In the genomic region with DNA sequence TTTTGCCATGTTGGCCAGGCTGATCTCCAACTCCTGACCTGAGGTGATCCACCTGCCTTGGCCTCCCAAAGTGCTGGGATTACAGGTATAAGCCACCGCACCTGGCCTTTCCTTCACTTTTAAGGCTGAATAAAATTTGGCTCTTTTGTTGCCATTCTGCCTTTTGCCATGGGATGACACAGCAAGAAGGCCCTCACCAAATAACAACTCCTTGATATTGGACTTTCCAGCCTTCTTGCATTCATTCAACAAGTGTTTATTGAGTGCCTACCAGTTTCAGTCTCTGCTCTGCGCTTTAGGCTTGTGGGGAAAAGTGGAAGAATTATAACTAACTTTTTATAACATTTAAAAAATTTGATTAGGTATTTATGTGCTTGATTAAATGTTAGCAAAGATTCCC, we compare ENCODE assay signal across 14 cellular contexts. TPM values are rescaled to one million over a fixed set of nuclear protein-coding genes. Genes with fewer than 3 reads are reported as not detected.
DNase-seq lines count a peak whose midpoint lies in the region; ATAC-seq and TF ChIP-seq lines count a peak whose summit lies in the region.
"Had no signal": no experiment of that assay in that cellular context is flagged by ENCODE, and none has a peak within 500 bp of the region (broad histone marks: within the 10 kb centered on the region; RNA-seq: fewer than 3 reads in every experiment).

No MANE protein-coding gene starts in this region.

- TF ChIP-seq CTCF in 22Rv1 (IDR thresholded peaks at IDR 0.05) (no peak), C4-2B (conservative IDR thresholded peaks at IDR 0.05) (no peak), nephron progenitor cell (IDR thresholded peaks at IDR 0.05) (no peak)

- peak overlapping the region; percentile 98 for H3K4me3 Mint-ChIP-seq in activated T-helper 1 cell treated with anti-CD3 and anti-CD28 coated beads, Interleukin-12 subunit alpha, Interleukin-12 subunit beta, Interleukin-2, Interleukin-4 antibody, amounts not matched to agents 30 ng/mL and 10 ng/mL and 1 ng/mL, durations not matched to agents 14 hours and 24 hours and 36 hours
- H3K4me3 Mint-ChIP-seq in nephron progenitor cell: peak overlapping the region; percentile 97
- H3K4me3 Mint-ChIP-seq: CD14-positive monocyte had no signal

- no peaks in the 10 kb centered on the region for H3K27me3 Mint-ChIP-seq in activated T-helper 1 cell treated with anti-CD3 and anti-CD28 coated beads, Interleukin-12 subunit alpha, Interleukin-12 subunit beta, Interleukin-2, Interleukin-4 antibody, amounts not matched to agents 30 ng/mL and 10 ng/mL and 1 ng/mL, durations not matched to agents 14 hours and 24 hours and 36 hours (ENCODE audit: insufficient read depth)
- H3K27me3 Mint-ChIP-seq in nephron progenitor cell (ENCODE audit: low read depth, poor library complexity): peaks cover 10% of the 10 kb centered on the region
- H3K27me3 Mint-ChIP-seq: CD4-positive, alpha-beta memory T cell; IgD-negative memory B cell had no signal

- H3K27ac ChIP-seq in 22Rv1 (peak overlapping the region; percentile 96), C4-2B (peak overlapping the region; percentile 98)
- H3K27ac ChIP-seq: A549 had no signal

- no peak for ATAC-seq in HG02763 (IDR thresholded peaks at IDR 0.05; ENCODE audit: unreplicated experiment)
- ATAC-seq: A549 had no signal

- no peak for DNase-seq in activated T-helper 1 cell treated with anti-CD3 and anti-CD28 coated beads, Interleukin-12 subunit alpha, Interleukin-12 subunit beta, Interleukin-2, Interleukin-4 antibody, amounts not matched to agents 30 ng/mL and 10 ng/mL and 1 ng/mL, durations not matched to agents 14 hours and 24 hours and 36 hours (ENCODE audit: low spot score)
- no peak for DNase-seq in nephron progenitor cell
- no peak for DNase-seq in mesenteric fat pad (ENCODE audit: low spot score)
- DNase-seq in SIG-M5 treated with dmso at 0.1 percent for 504 hours (lab: John Stamatoyannopoulos, UW; ENCODE audit: unreplicated experiment): no peak
- DNase-seq: CD4-positive, alpha-beta memory T cell; DMS153; DMS79; GDM1 had no signal

- H3K4me1 Mint-ChIP-seq in activated T-helper 1 cell treated with anti-CD3 and anti-CD28 coated beads, Interleukin-12 subunit alpha, Interleukin-12 subunit beta, Interleukin-2, Interleukin-4 antibody, amounts not matched to agents 30 ng/mL and 10 ng/mL and 1 ng/mL, durations not matched to agents 14 hours and 24 hours and 36 hours (ENCODE audit: low read depth): peaks cover 45% of the 10 kb centered on the region
- peaks cover 30% of the 10 kb centered on the region for H3K4me1 Mint-ChIP-seq in nephron progenitor cell

- no peak overlapping the region for H3K27ac Mint-ChIP-seq in activated T-helper 1 cell treated with anti-CD3 and anti-CD28 coated beads, Interleukin-12 subunit alpha, Interleukin-12 subunit beta, Interleukin-2, Interleukin-4 antibody, amounts not matched to agents 30 ng/mL and 10 ng/mL and 1 ng/mL, durations not matched to agents 14 hours and 24 hours and 36 hours
- H3K27ac Mint-ChIP-seq in nephron progenitor cell: no peak overlapping the region

- intact Hi-C loops in activated T-helper 1 cell treated with anti-CD3 and anti-CD28 coated beads, Interleukin-12 subunit alpha, Interleukin-12 subunit beta, Interleukin-2, Interleukin-4 antibody, amounts not matched to agents 30 ng/mL and 10 ng/mL and 1 ng/mL, durations not matched to agents 14 hours and 24 hours and 36 hours (cut with micrococcal nuclease): loop anchor here (2.0 to 10.0 kb wide), 5 partner anchors 65 to 521 kb away; no protein-coding TSS in a partner anchor

- no peaks in the 10 kb centered on the region for H3K9me3 Mint-ChIP-seq in activated T-helper 1 cell treated with anti-CD3 and anti-CD28 coated beads, Interleukin-12 subunit alpha, Interleukin-12 subunit beta, Interleukin-2, Interleukin-4 antibody, amounts not matched to agents 30 ng/mL and 10 ng/mL and 1 ng/mL, durations not matched to agents 14 hours and 24 hours and 36 hours
- H3K9me3 Mint-ChIP-seq in nephron progenitor cell: no peaks in the 10 kb centered on the region
- H3K9me3 Mint-ChIP-seq: IgD-negative memory B cell had no signal

- H3K36me3 Mint-ChIP-seq in activated T-helper 1 cell treated with anti-CD3 and anti-CD28 coated beads, Interleukin-12 subunit alpha, Interleukin-12 subunit beta, Interleukin-2, Interleukin-4 antibody, amounts not matched to agents 30 ng/mL and 10 ng/mL and 1 ng/mL, durations not matched to agents 14 hours and 24 hours and 36 hours (ENCODE audit: low read depth): peaks cover 6% of the 10 kb centered on the region
- H3K36me3 Mint-ChIP-seq in nephron progenitor cell (ENCODE audit: low read depth): no peaks in the 10 kb centered on the region

RNA-seq across cellular contexts. Expression of a gene that starts 1.9 kb away (rescaled TPM):
- total RNA-seq in activated T-helper 1 cell treated with anti-CD3 and anti-CD28 coated beads, Interleukin-12 subunit alpha, Interleukin-12 subunit beta, Interleukin-2, Interleukin-4 antibody, amounts not matched to agents 30 ng/mL and 10 ng/mL and 1 ng/mL, durations not matched to agents 14 hours and 24 hours and 36 hours: 47.2 and 47.6 TPM in 2 replicates
- total RNA-seq in mesenteric fat pad: 23.0 TPM

RNA-seq across cellular contexts. Expression of a gene that starts 24.9 kb away (rescaled TPM):
- 80.7 and 82.3 TPM in 2 replicates for total RNA-seq in activated T-helper 1 cell treated with anti-CD3 and anti-CD28 coated beads, Interleukin-12 subunit alpha, Interleukin-12 subunit beta, Interleukin-2, Interleukin-4 antibody, amounts not matched to agents 30 ng/mL and 10 ng/mL and 1 ng/mL, durations not matched to agents 14 hours and 24 hours and 36 hours
- 49.4 TPM for total RNA-seq in mesenteric fat pad
